Comparison of ENCODE assay signal across 16 cellular contexts in genomic region chr1:206859082-206859491, GRCh38. TPM values are rescaled to one million over a fixed set of nuclear protein-coding genes. Genes with fewer than 3 reads are reported as not detected.
DNase-seq lines count a peak whose midpoint lies in the region; ATAC-seq and TF ChIP-seq lines count a peak whose summit lies in the region.
"Had no signal": no experiment of that assay in that cellular context is flagged by ENCODE, and none has a peak within 500 bp of the region (broad histone marks: within the 10 kb centered on the region; RNA-seq: fewer than 3 reads in every experiment).

No MANE protein-coding gene starts in this region.

- POLR2A ChIA-PET in PC-3 (lab: Charles Lee; ENCODE audit: unreplicated experiment), result interaction anchor here (0.6 to 0.7 kb wide), 3 partner anchors 31 to 664 kb away, joined by 3 to 5 read pairs (median 3); no protein-coding TSS in a partner anchor

- CTCF ChIA-PET in PC-3 (lab: Charles Lee), result no interaction called here

- no peak for TF ChIP-seq CTCF in heart left ventricle (IDR thresholded peaks at IDR 0.05)
- TF ChIP-seq CTCF in right atrium auricular region (IDR thresholded peaks at IDR 0.05), result no peak
- TF ChIP-seq CTCF in PC-3 (conservative IDR thresholded peaks at IDR 0.05; ENCODE audit: low read depth, low read length), result no peak
- TF ChIP-seq CTCF in upper lobe of right lung (IDR thresholded peaks at IDR 0.05), result no peak

- no peaks in the 10 kb centered on the region for H3F3A ChIP-seq in PC-3 (ENCODE audit: low read length, unreplicated experiment)

- H3K27me3 ChIP-seq in heart left ventricle, result peaks cover 0 to 18% (median 0%) of the 10 kb centered on the region in 9 donors
- H3K27me3 ChIP-seq in right atrium auricular region, result no peaks in the 10 kb centered on the region
- H3K27me3 ChIP-seq in PC-3 (ENCODE audit: low read length), result peaks cover 8% of the 10 kb centered on the region; the same call in 1 of the 2 replicates
- H3K27me3 ChIP-seq in upper lobe of right lung, result no peaks in the 10 kb centered on the region
- H3K27me3 ChIP-seq: upper lobe of left lung had no signal

- peaks cover 0 to 14% (median 0%) of the 10 kb centered on the region in 12 donors for H3K4me1 ChIP-seq in heart left ventricle
- H3K4me1 ChIP-seq in right atrium auricular region, result no peaks in the 10 kb centered on the region
- peaks cover 5% of the 10 kb centered on the region; the same call in 1 of the 2 replicates for H3K4me1 ChIP-seq in PC-3 (ENCODE audit: insufficient read depth, low read length)
- no peaks in the 10 kb centered on the region for H3K4me1 ChIP-seq in upper lobe of right lung
- H3K4me1 ChIP-seq: HAP-1 had no signal

- H3K9me3 ChIP-seq in heart left ventricle (no peaks in the 10 kb centered on the region), right atrium auricular region (no peaks in the 10 kb centered on the region), PC-3 (ENCODE audit: low read length) (no peaks in the 10 kb centered on the region), upper lobe of right lung (no peaks in the 10 kb centered on the region)
- H3K9me3 ChIP-seq: HAP-1, SK-N-SH, upper lobe of left lung had no signal

- peak overlapping the region in 1 of 12 donors; percentile 25 for H3K27ac ChIP-seq in heart left ventricle
- H3K27ac ChIP-seq in right atrium auricular region, result no peak overlapping the region
- no peak overlapping the region for H3K27ac ChIP-seq in PC-3 (ENCODE audit: low read length)
- peak overlapping the region; percentile 12 for H3K27ac ChIP-seq in epithelial cell of prostate
- H3K27ac ChIP-seq in upper lobe of right lung, result no peak overlapping the region
- H3K27ac ChIP-seq: upper lobe of left lung had no signal

- DNase-seq in heart left ventricle (no peak), right atrium auricular region (ENCODE audit: low spot score) (no peak), PC-3 (peak; percentile 51), epithelial cell of prostate (ENCODE audit: low read depth, low spot score) (no peak), upper lobe of right lung (no peak), GDM1 (lab: John Stamatoyannopoulos, UW) (no peak), NCI-H2081 (lab: John Stamatoyannopoulos, UW) (no peak)
- DNase-seq: activated CD8-positive, alpha-beta memory T cell treated with anti-CD3 and anti-CD28 coated beads, Interleukin-2, amount 10 ng/mL, durations not matched to agents 7 days and 5 days; DMS79 treated with DMSO at 0.1 percent for 48 hours; glutamatergic neuron; NCI-H1092 treated with DMSO at 0.1 percent for 48 hours; SK-N-SH; stimulated activated naive CD4-positive, alpha-beta T cell treated with Interleukin-2 at 50 U/mL for 16 hours; upper lobe of left lung had no signal

- H2AFZ ChIP-seq in PC-3 (ENCODE audit: low read length), result peak overlapping the region; percentile 55

- no peaks in the 10 kb centered on the region for H3K79me2 ChIP-seq in PC-3 (ENCODE audit: low read length)

- BruUV-seq in PC-3 (replicated peaks; lab: Mats Ljungman, UMichigan), result no TSS peak

- H3K4me3 ChIP-seq in heart left ventricle (peak overlapping the region in 1 of 12 donors; percentile 33), right atrium auricular region (no peak overlapping the region), PC-3 (ENCODE audit: low read length) (no peak overlapping the region), upper lobe of right lung (no peak overlapping the region)
- H3K4me3 ChIP-seq: HAP-1, upper lobe of left lung had no signal

- 56 to 76% (median 64%) methylated on average over 5 of the region's 5 CpGs for whole genome bisulfite sequencing in heart left ventricle, 4 donors

- no peaks in the 10 kb centered on the region for H3K9me2 ChIP-seq in PC-3 (replicated peaks; ENCODE audit: low read length)
- H3K9me2 ChIP-seq: SK-N-SH had no signal

- intact Hi-C loops in heart left ventricle (cut with DNase I) (no loop called here), PC-3 (cut with micrococcal nuclease) (no loop called here), upper lobe of right lung (cut with DNase I) (no loop called here)

- H3K4me2 ChIP-seq in PC-3 (ENCODE audit: low read length), result no peak overlapping the region
- H3K4me2 ChIP-seq: SK-N-SH had no signal

- ATAC-seq in heart left ventricle, result peak; percentile 14 to 49 (median 40)
- no peak for ATAC-seq in PC-3
- ATAC-seq in upper lobe of right lung, result peak; percentile 66
- no peak for ATAC-seq in GM18517 (IDR thresholded peaks at IDR 0.05; ENCODE audit: unreplicated experiment)
- ATAC-seq: activated CD8-positive, alpha-beta memory T cell treated with anti-CD3 and anti-CD28 coated beads, Interleukin-2, amount 10 ng/mL, durations not matched to agents 7 days and 5 days had no signal

- H3K36me3 ChIP-seq in heart left ventricle (no peaks in the 10 kb centered on the region), right atrium auricular region (no peaks in the 10 kb centered on the region), PC-3 (ENCODE audit: low read depth, low read length) (no peaks in the 10 kb centered on the region), upper lobe of right lung (no peaks in the 10 kb centered on the region)
- H3K36me3 ChIP-seq: HAP-1, upper lobe of left lung had no signal

- TF ChIP-seq POLR2A in heart left ventricle (IDR thresholded peaks at IDR 0.05), result no peak

- H3K9ac ChIP-seq in PC-3 (ENCODE audit: low read length), result no peak overlapping the region
- H3K9ac ChIP-seq: SK-N-SH had no signal

- H4K20me1 ChIP-seq in PC-3 (ENCODE audit: low read length), result no peaks in the 10 kb centered on the region

RNA-seq across cellular contexts. Expression of gene IL20, which starts 6.3 kb away (rescaled TPM):
- total RNA-seq in heart left ventricle (not detected), right atrium auricular region (under 1 TPM in 1 of 2 donors, not detected in 1; 0.20 TPM), PC-3 (2014; rRNA removed) (not detected in 2 replicates), upper lobe of right lung (not detected)
- not detected for polyA plus RNA-seq in heart left ventricle
- total RNA-seq: activated CD8-positive, alpha-beta memory T cell treated with anti-CD3 and anti-CD28 coated beads, Interleukin-2, amount 10 ng/mL, durations not matched to agents 7 days and 5 days; upper lobe of left lung had no signal
- polyA plus RNA-seq: SK-N-SH had no signal

RNA-seq across cellular contexts. Expression of gene IL24, which starts 38.2 kb away (rescaled TPM):
- not detected for total RNA-seq in heart left ventricle
- polyA plus RNA-seq in heart left ventricle, result 1 to 10 TPM in 1 of 2 donors, not detected in 1; 1.6 TPM
- 1 to 10 TPM in 1 of 2 donors, not detected in 1; 1.1 TPM for total RNA-seq in right atrium auricular region
- total RNA-seq in PC-3 (2014; rRNA removed), result 1.8 and 1.9 TPM in 2 replicates
- total RNA-seq in upper lobe of right lung, result not detected
- total RNA-seq: activated CD8-positive, alpha-beta memory T cell treated with anti-CD3 and anti-CD28 coated beads, Interleukin-2, amount 10 ng/mL, durations not matched to agents 7 days and 5 days had no signal

Comparison
In these comparisons a context has a peak if more than half of its experiments do, and no peak if none do; other contexts are left out.
1. ATAC-seq: peak in heart left ventricle (4 of 4) and upper lobe of right lung (single experiment); none in PC-3 (single experiment) and GM18517 (single experiment).